8 cellular contexts compared by ENCODE assay signal in genomic region chr20:10674684-10675455, GRCh38. TPM values are rescaled to one million over a fixed set of nuclear protein-coding genes. Genes with fewer than 3 reads are reported as not detected.
DNase-seq lines count a peak whose midpoint lies in the region; ATAC-seq and TF ChIP-seq lines count a peak whose summit lies in the region.

No MANE protein-coding gene starts in this region.

- peak overlapping the region in 1 of 3 donors; percentile 8 for H3K27ac Mint-ChIP-seq in IgD-negative memory B cell

- 3 to 4% methylated on average over 30 to 31 of the region's 38 CpGs for WGBS in GM23248 (ENCODE audit: low coverage in 1 of 2, low lambda C conversion rate in 2 of 2, missing lambda C conversion rate in 2 of 2), 2 experiments

- peak overlapping the region; percentile 81 for H3K4me2 ChIP-seq in GM23248 (ENCODE audit: unreplicated experiment)

- H3K27me3 ChIP-seq in GM23248 (replicated peaks; ENCODE audit: insufficient read depth): no peaks in the 10 kb centered on the region
- H3K27me3 ChIP-seq in brain microvascular endothelial cell (replicated peaks): no peaks in the 10 kb centered on the region
- no peaks in the 10 kb centered on the region for H3K27me3 ChIP-seq in gastrocnemius medialis

- no peaks in the 10 kb centered on the region for H3K9me2 ChIP-seq in GM23248 (ENCODE audit: insufficient read depth)

- H3K27me3 Mint-ChIP-seq in IgD-negative memory B cell: peaks cover 59% of the 10 kb centered on the region

- H3K4me1 ChIP-seq in GM23248 (ENCODE audit: insufficient read depth) (peaks cover 9% of the 10 kb centered on the region; the same call in 1 of the 2 replicates), gastrocnemius medialis (peaks cover 0 to 15% of the 10 kb centered on the region in 2 donors)

- H3K4me3 ChIP-seq in GM23248 (peak overlapping the region; percentile 82), brain microvascular endothelial cell (ENCODE audit: low read depth, low read length) (peak overlapping the region; percentile 86), iPS-18c (ENCODE audit: insufficient read depth, low read depth, low read length) (peak overlapping the region; percentile 86), gastrocnemius medialis (peak overlapping the region; percentile 62 to 98 (median 82))

- H3K9ac ChIP-seq in GM23248: peak overlapping the region; percentile 91

- no peak for TF ChIP-seq POLR2A in gastrocnemius medialis (IDR thresholded peaks at IDR 0.05)

- H3K9me3 Mint-ChIP-seq in IgD-negative memory B cell: peaks cover 0 to 10% (median 3%) of the 10 kb centered on the region in 3 donors

- no peaks in the 10 kb centered on the region for H4K20me1 ChIP-seq in GM23248 (ENCODE audit: insufficient read depth)

- H3K4me3 Mint-ChIP-seq in IgD-negative memory B cell: peak overlapping the region; percentile 51 to 86 (median 69)

- no peaks in the 10 kb centered on the region for H3K79me2 ChIP-seq in GM23248 (ENCODE audit: insufficient read depth)

- H2AFZ ChIP-seq in GM23248: peak overlapping the region; percentile 74

- peak; percentile 79 to 80 for DNase-seq in SHP77 (lab: John Stamatoyannopoulos, UW)
- DNase-seq in SHP77 treated with DMSO at 0.1 percent for 48 hours (lab: John Stamatoyannopoulos, UW): no peak
- DNase-seq in GM23248: peak; percentile 86
- DNase-seq in RPMI7951 (ENCODE audit: low read depth): peak; percentile 68
- DNase-seq in brain microvascular endothelial cell: peak; percentile 64
- DNase-seq in gastrocnemius medialis: peak in 1 of 2 donors; percentile 59

- H3F3A ChIP-seq in GM23248 (ENCODE audit: insufficient read depth): peaks cover 16% of the 10 kb centered on the region; the same call in 1 of the 2 replicates

- H3K27ac ChIP-seq in GM23248: peak overlapping the region; percentile 86
- peak overlapping the region; percentile 97 for H3K27ac ChIP-seq in brain microvascular endothelial cell
- H3K27ac ChIP-seq in gastrocnemius medialis: peak overlapping the region; percentile 86 to 95 (median 88)

- no peaks in the 10 kb centered on the region for H3K9me3 ChIP-seq in GM23248 (ENCODE audit: low read depth)
- no peaks in the 10 kb centered on the region for H3K9me3 ChIP-seq in iPS-18c (ENCODE audit: control insufficient read depth, insufficient read depth, low read length)
- no peaks in the 10 kb centered on the region for H3K9me3 ChIP-seq in gastrocnemius medialis

- intact Hi-C loops in gastrocnemius medialis (cut with DNase I; ENCODE audit: low total_unique reads): loop anchor here (1.0 to 10.0 kb wide), 3 partner anchors 241 to 870 kb away; partner anchors contain the start of gene MKKS

- no peaks in the 10 kb centered on the region for H3K36me3 Mint-ChIP-seq in IgD-negative memory B cell

- H3K36me3 ChIP-seq in GM23248 (ENCODE audit: low read depth) (no peaks in the 10 kb centered on the region), brain microvascular endothelial cell (replicated peaks) (peaks cover 12% of the 10 kb centered on the region), gastrocnemius medialis (no peaks in the 10 kb centered on the region)

- H3K4me1 Mint-ChIP-seq in IgD-negative memory B cell: peaks cover 18 to 26% (median 18%) of the 10 kb centered on the region in 3 donors

- ATAC-seq in gastrocnemius medialis: peak; percentile 43 to 44

- TF ChIP-seq CTCF in brain microvascular endothelial cell (IDR thresholded peaks at IDR 0.05; ENCODE audit: low read depth, low read length, missing control alignments): peak; percentile 85
- peak; percentile 76 to 90 (median 89) for TF ChIP-seq CTCF in gastrocnemius medialis (IDR thresholded peaks at IDR 0.05 in 4 of 5, conservative IDR thresholded peaks at IDR 0.05 in 1 of 5)

- in situ Hi-C loops in GM23248 (cut with MboI): loop anchor here (10.0 to 25.0 kb wide), 3 partner anchors 530 to 862 kb away; no protein-coding TSS in a partner anchor
- in situ Hi-C loops in brain microvascular endothelial cell (cut with HindIII; ENCODE audit: low pct_ligation_motif_present, low sequenced_read_pairs): no loop called here
- in situ Hi-C loops in gastrocnemius medialis (cut with MboI; ENCODE audit: low sequenced_read_pairs in 4 of 4): loop anchor here in 3 of 4 donors (10.0 to 25.0 kb wide), 4 partner anchors 530 to 1237 kb away; partner anchors contain the start of gene BTBD3 (in 1 of the 3)

RNA-seq across cellular contexts. Expression of gene JAG1, which starts 1.1 kb away (rescaled TPM):
- total RNA-seq in GM23248 (2014; rRNA removed; shearing (Covaris generic)): 4.8 and 8.4 TPM in 2 replicates
- polyA plus RNA-seq in GM23248 (2016; fragmentation: Nextera tagmentation; extraction: Ambion mirVana): 0.98 and 1.2 TPM in 2 replicates
- not detected for polyA plus RNA-seq in IgD-negative memory B cell
- 3.0 and 3.1 TPM in 2 replicates for total RNA-seq in RPMI7951 (2014; rRNA removed; shearing (Covaris generic))
- total RNA-seq in gastrocnemius medialis: 10 to 100 TPM; 10.3 to 19.6 (median 13.2) TPM
